ENCODE assay signal across 8 cellular contexts in the genomic region with DNA sequence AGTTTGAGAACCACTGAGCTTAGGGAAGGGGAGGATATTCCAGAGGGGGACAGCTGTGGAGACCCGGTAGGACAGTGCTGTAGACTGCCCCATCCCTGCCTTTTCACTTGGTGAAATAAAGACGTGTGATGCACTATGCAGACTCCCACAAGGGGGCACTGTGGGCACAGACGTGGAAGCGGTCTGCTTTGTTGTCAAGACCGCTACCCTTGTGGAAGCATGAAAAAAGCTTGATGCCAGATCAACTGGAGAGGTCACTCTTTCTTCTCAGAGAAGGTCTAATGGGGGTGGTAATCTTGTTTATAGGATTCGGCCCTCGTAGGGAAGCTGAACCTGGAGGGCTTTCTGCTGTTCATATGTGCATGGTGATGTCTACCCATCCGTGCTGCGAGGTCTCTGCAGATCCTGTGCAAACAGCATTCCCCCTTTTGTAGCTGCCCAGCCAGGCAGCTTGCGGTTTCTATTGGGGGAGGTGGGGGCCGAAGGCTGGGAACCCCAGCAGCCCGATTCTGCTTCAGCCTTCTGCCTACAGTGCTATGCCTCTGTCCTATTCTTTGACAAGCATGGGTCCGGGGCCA. TPM values are rescaled to one million over a fixed set of nuclear protein-coding genes. Genes with fewer than 3 reads are reported as not detected.
DNase-seq lines count a peak whose midpoint lies in the region; ATAC-seq, FAIRE-seq and TF ChIP-seq lines count a peak whose summit lies in the region.

No MANE protein-coding gene starts in this region.

- WGBS in HepG2 (ENCODE audit: low lambda C conversion rate), result 23% methylated on average over 13 of the region's 13 CpGs

- intact Hi-C loops in HepG2 (cut with micrococcal nuclease; ENCODE audit: unreplicated experiment), result loop anchor here (1.0 to 10.0 kb wide), 6 partner anchors 118 to 1150 kb away; no protein-coding TSS in a partner anchor

- no peaks in the 10 kb centered on the region for H3K9me3 ChIP-seq in HepG2 (ENCODE audit: low read length)

- no peak for TF ChIP-seq EP300 in HepG2 (IDR thresholded peaks at IDR 0.05; ENCODE audit: low read depth in 2 of 2, low read length in 2 of 2)
- no peak for TF ChIP-seq EP300 in HepG2 (CRISPR knock-in tag; IDR thresholded peaks at IDR 0.05; ENCODE audit: borderline replicate concordance)

- POLR2A ChIA-PET in HepG2 (lab: Yijun Ruan, JAX), result interaction anchor here (0.5 to 1.8 kb wide), 4 partner anchors 13 to 1023 kb away, joined by 3 to 6 read pairs (median 4); a partner anchor contains a TSS

- no peak overlapping the region for H3K9ac ChIP-seq in HepG2 (ENCODE audit: insufficient read depth, low read depth, low read length)

- TF ChIP-seq POLR2A in HepG2 (IDR thresholded peaks at IDR 0.05; ENCODE audit: insufficient read depth in 1 of 2, low read depth in 2 of 2, low read length in 2 of 2), result no peak

- H3K4me2 ChIP-seq in HepG2 (ENCODE audit: low read depth, low read length), result peak overlapping the region; percentile 42; the same call in 1 of the 2 replicates

- in situ Hi-C loops in HepG2 (cut with HindIII; ENCODE audit: extremely low pct_ligation_motif_present, low pct_unique_long_range_greater_than_20kb), result loop anchor here (5.0 kb wide), 1 partner anchor 120 kb away; no protein-coding TSS in a partner anchor

- CTCF ChIA-PET in HepG2 (lab: Yijun Ruan, JAX; ENCODE audit: low intra/inter-chr PET ratio, low total read pairs), result interaction anchor here (0.7 to 1.6 kb wide), 2 partner anchors 118 to 610 kb away, joined by 3 to 9 read pairs; no protein-coding TSS in a partner anchor

- peaks cover 7% of the 10 kb centered on the region; the same call in 1 of the 2 replicates for H4K20me1 ChIP-seq in HepG2 (ENCODE audit: insufficient read depth, low read length)

- TF ChIP-seq RAD21 in HepG2 (CRISPR knock-in tag; IDR thresholded peaks at IDR 0.05), result peak; percentile 83

- no peaks in the 10 kb centered on the region for H3K79me2 ChIP-seq in HepG2 (ENCODE audit: insufficient read depth, low read length)

- H3K4me3 ChIP-seq in HepG2 (replicated peaks in 1 of 3; ENCODE audit: insufficient read depth in 1 of 3, low read depth in 2 of 3, low read length in 3 of 3), result no peak overlapping the region

- H3K27me3 ChIP-seq in HepG2 (ENCODE audit: control insufficient read depth in 1 of 2, insufficient read depth in 2 of 2, low read length in 2 of 2), result no peaks in the 10 kb centered on the region

- TF ChIP-seq CTCF in GM10266 (IDR thresholded peaks at IDR 0.05; ENCODE audit: control insufficient read depth, insufficient read depth, low read depth, missing control alignments) (peak; percentile 90), HepG2 (CRISPR knock-in tag; IDR thresholded peaks at IDR 0.05) (peak; percentile 96)

- H2AFZ ChIP-seq in HepG2 (ENCODE audit: low read length), result no peak overlapping the region

- no peaks in the 10 kb centered on the region; a peak in 2 of 5 replicates for H3K36me3 ChIP-seq in HepG2 (replicated peaks in 1 of 2; ENCODE audit: control insufficient read depth in 1 of 2, insufficient read depth in 2 of 2, low read length in 2 of 2)

- FAIRE-seq in HepG2 (lab: Jason Lieb, UNC), result peak; percentile 81

- H3K4me1 ChIP-seq in HepG2 (ENCODE audit: insufficient read depth, low read length), result peaks cover 28% of the 10 kb centered on the region

- DNase-seq in GM10266 (ENCODE audit: extremely low spot score), result peak; percentile 61
- DNase-seq in NCI-H446 (lab: John Stamatoyannopoulos, UW), result peak; percentile 78 to 87
- DNase-seq in activated CD4-positive, alpha-beta T cell treated with anti-CD3 and anti-CD28 coated beads for 4 hours, result peak; percentile 76 to 84
- DNase-seq in cerebellum (ENCODE audit: low spot score), result peak; percentile 83
- peak; percentile 79 for DNase-seq in HepG2 (ENCODE audit: low spot score)
- DNase-seq in stimulated activated CD4-positive, alpha-beta T cell treated with anti-CD3 and anti-CD28 coated beads, TNF-alpha, amount 100 ng/mL, for 1 hour (ENCODE audit: low read depth in 3 of 3, low spot score in 1 of 3), result peak; percentile 50 to 78 (median 56)

- BruUV-seq in HepG2 (replicated peaks; lab: Mats Ljungman, UMichigan), result no TSS peak

- H3K27ac ChIP-seq in HepG2 (ENCODE audit: extremely low read length, insufficient read depth, low read length), result no peak overlapping the region

- peak; percentile 65 for ATAC-seq in HG03045 (IDR thresholded peaks at IDR 0.05; ENCODE audit: unreplicated experiment)
- peak; percentile 70 for ATAC-seq in HepG2
- ATAC-seq in HG02763 (IDR thresholded peaks at IDR 0.05; ENCODE audit: unreplicated experiment), result no peak

TF ChIP-seq in HepG2, 621 proteins besides CTCF, POLR2A, EP300 and RAD21 (continues in another document):
- TF ChIP-seq, protein P1, sequence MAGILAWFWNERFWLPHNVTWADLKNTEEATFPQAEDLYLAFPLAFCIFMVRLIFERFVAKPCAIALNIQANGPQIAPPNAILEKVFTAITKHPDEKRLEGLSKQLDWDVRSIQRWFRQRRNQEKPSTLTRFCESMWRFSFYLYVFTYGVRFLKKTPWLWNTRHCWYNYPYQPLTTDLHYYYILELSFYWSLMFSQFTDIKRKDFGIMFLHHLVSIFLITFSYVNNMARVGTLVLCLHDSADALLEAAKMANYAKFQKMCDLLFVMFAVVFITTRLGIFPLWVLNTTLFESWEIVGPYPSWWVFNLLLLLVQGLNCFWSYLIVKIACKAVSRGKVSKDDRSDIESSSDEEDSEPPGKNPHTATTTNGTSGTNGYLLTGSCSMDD (CRISPR knock-in tag; IDR thresholded peaks at IDR 0.05), result no peak
- no peak for TF ChIP-seq ZNF605 (CRISPR knock-in tag; IDR thresholded peaks at IDR 0.05)
- no peak for TF ChIP-seq MYC (CRISPR knock-in tag; IDR thresholded peaks at IDR 0.05; ENCODE audit: borderline replicate concordance)
- 0 out of 2 replicates have a peak, but pooled peaks have one; percentile 53 for TF ChIP-seq ZNF205 (CRISPR knock-in tag; IDR thresholded peaks at IDR 0.05)
- no peak for TF ChIP-seq ZEB1 (IDR thresholded peaks at IDR 0.05; ENCODE audit: insufficient replicate concordance, low read depth)

RNA-seq across cellular contexts. Expression of a gene that starts 13.7 kb away (rescaled TPM):
- 1,219 TPM for total RNA-seq in cerebellum
- total RNA-seq in HepG2 (2016; rRNA removed; fragmentation: Illumina TruSeq; extraction: Trizol), result 2,690 and 3,176 TPM in 2 replicates
- total RNA-seq in HepG2 (2016; cell fraction: cytosol; rRNA removed; fragmentation: Illumina TruSeq; extraction: Trizol; ENCODE audit: low read depth), result 3,443 and 3,899 TPM in 2 replicates
- 2,643 and 3,338 TPM in 2 replicates for total RNA-seq in HepG2 (2016; cell fraction: insoluble cytoplasmic fraction; rRNA removed; fragmentation: Illumina TruSeq; extraction: Trizol)
- 5,731 and 5,852 TPM in 2 replicates for total RNA-seq in HepG2 (2016; cell fraction: membrane; rRNA removed; fragmentation: Illumina TruSeq; extraction: Trizol)
- total RNA-seq in HepG2 (2016; cell fraction: nucleus; rRNA removed; fragmentation: Illumina TruSeq; extraction: Trizol), result 895 and 969 TPM in 2 replicates
- 2,639 and 3,319 TPM in 2 replicates for polyA plus RNA-seq in HepG2 (2011; rRNA removed)
- 3,964 and 5,129 TPM in 2 replicates for polyA plus RNA-seq in HepG2 (2011; cell fraction: cytosol; rRNA removed)
- polyA plus RNA-seq in HepG2 (2011; cell fraction: nucleus; rRNA removed), result 933 and 1,313 TPM in 2 replicates
- 4,478 and 4,556 TPM in 2 replicates for polyA plus RNA-seq in HepG2 (2012)
- polyA plus RNA-seq in HepG2 (2016; cell fraction: cytosol; fragmentation: Illumina TruSeq; extraction: Trizol; ENCODE audit: low read depth), result 4,871 and 5,001 TPM in 2 replicates
- polyA plus RNA-seq in HepG2 (2016; cell fraction: insoluble cytoplasmic fraction; fragmentation: Illumina TruSeq; extraction: Trizol; ENCODE audit: low read depth), result 3,512 and 4,058 TPM in 2 replicates
- polyA plus RNA-seq in HepG2 (2016; cell fraction: membrane; fragmentation: Illumina TruSeq; extraction: Trizol; ENCODE audit: low read depth), result 5,657 and 5,670 TPM in 2 replicates
- polyA plus RNA-seq in HepG2 (2016; cell fraction: nucleus; fragmentation: Illumina TruSeq; extraction: Trizol; ENCODE audit: insufficient read depth, low read depth), result 1,685 and 1,837 TPM in 2 replicates
- polyA minus RNA-seq in HepG2 (2011; rRNA and poly(A)+ RNA removed; ENCODE audit: low replicate concordance), result 161 and 446 TPM in 2 replicates
- polyA minus RNA-seq in HepG2 (2011; cell fraction: cytosol; rRNA and poly(A)+ RNA removed), result 641 and 802 TPM in 2 replicates
- 344 and 614 TPM in 2 replicates for polyA minus RNA-seq in HepG2 (2011; cell fraction: nucleus; rRNA and poly(A)+ RNA removed)

RNA-seq across cellular contexts. Expression of a gene that starts 18.1 kb away (rescaled TPM):
- total RNA-seq in cerebellum, result 25.6 TPM
- total RNA-seq in HepG2 (2016; rRNA removed; fragmentation: Illumina TruSeq; extraction: Trizol), result 19.2 and 26.3 TPM in 2 replicates
- 6.3 TPM in 2 replicates for total RNA-seq in HepG2 (2016; cell fraction: cytosol; rRNA removed; fragmentation: Illumina TruSeq; extraction: Trizol; ENCODE audit: low read depth)
- total RNA-seq in HepG2 (2016; cell fraction: insoluble cytoplasmic fraction; rRNA removed; fragmentation: Illumina TruSeq; extraction: Trizol), result 18.7 and 24.8 TPM in 2 replicates
- 8.1 and 8.7 TPM in 2 replicates for total RNA-seq in HepG2 (2016; cell fraction: membrane; rRNA removed; fragmentation: Illumina TruSeq; extraction: Trizol)
- total RNA-seq in HepG2 (2016; cell fraction: nucleus; rRNA removed; fragmentation: Illumina TruSeq; extraction: Trizol), result 26.9 and 33.4 TPM in 2 replicates
- polyA plus RNA-seq in HepG2 (2011; rRNA removed), result 13.2 and 13.6 TPM in 2 replicates
- polyA plus RNA-seq in HepG2 (2011; cell fraction: cytosol; rRNA removed), result 10.1 and 11.6 TPM in 2 replicates
- 13.4 and 15.1 TPM in 2 replicates for polyA plus RNA-seq in HepG2 (2011; cell fraction: nucleus; rRNA removed)
- polyA plus RNA-seq in HepG2 (2012), result 13.5 and 15.5 TPM in 2 replicates
- polyA plus RNA-seq in HepG2 (2016; cell fraction: cytosol; fragmentation: Illumina TruSeq; extraction: Trizol; ENCODE audit: low read depth), result 1.0 and 1.3 TPM in 2 replicates
- 19.3 and 20.6 TPM in 2 replicates for polyA plus RNA-seq in HepG2 (2016; cell fraction: insoluble cytoplasmic fraction; fragmentation: Illumina TruSeq; extraction: Trizol; ENCODE audit: low read depth)
- 2.3 and 3.0 TPM in 2 replicates for polyA plus RNA-seq in HepG2 (2016; cell fraction: membrane; fragmentation: Illumina TruSeq; extraction: Trizol; ENCODE audit: low read depth)
- polyA plus RNA-seq in HepG2 (2016; cell fraction: nucleus; fragmentation: Illumina TruSeq; extraction: Trizol; ENCODE audit: insufficient read depth, low read depth), result 28.5 and 29.9 TPM in 2 replicates
- 29.5 and 34.2 TPM in 2 replicates for polyA minus RNA-seq in HepG2 (2011; rRNA and poly(A)+ RNA removed; ENCODE audit: low replicate concordance)
- polyA minus RNA-seq in HepG2 (2011; cell fraction: cytosol; rRNA and poly(A)+ RNA removed), result 26.9 and 33.1 TPM in 2 replicates
- polyA minus RNA-seq in HepG2 (2011; cell fraction: nucleus; rRNA and poly(A)+ RNA removed), result 65.7 and 71.6 TPM in 2 replicates
